In the genomic region with DNA sequence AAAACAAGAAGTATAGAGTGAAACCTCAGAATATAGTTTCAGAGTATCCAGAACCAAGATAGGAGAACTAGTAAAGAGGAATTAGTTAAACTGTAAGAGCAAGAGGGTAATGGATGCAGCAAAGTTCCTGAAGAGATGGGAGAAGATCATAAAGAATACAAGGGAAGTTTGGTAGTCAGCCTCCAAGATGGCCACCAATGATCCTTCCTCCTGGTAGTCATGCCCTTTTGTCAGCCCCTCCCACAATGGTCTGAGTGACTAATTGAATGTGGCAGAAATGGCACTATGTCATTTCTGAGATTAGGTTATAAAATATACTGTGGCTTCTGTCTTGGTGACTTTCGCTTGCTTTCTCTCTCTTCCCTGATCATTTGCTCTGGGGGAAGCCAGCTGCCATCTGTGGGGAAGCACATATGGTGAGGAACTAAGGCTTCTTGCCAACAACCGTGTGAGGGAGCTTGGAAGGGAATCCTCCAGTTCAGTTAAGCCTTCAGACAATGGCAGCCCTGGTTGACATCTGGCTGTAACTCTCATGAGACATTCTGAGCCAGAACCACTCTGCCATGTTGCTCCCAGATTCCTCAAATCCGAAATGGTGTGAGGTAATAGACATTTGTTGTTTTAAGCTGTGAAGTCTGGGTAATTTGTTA, we compare ENCODE assay signal across 15 cellular contexts. TPM values are rescaled to one million over a fixed set of nuclear protein-coding genes. Genes with fewer than 3 reads are reported as not detected.
DNase-seq lines count a peak whose midpoint lies in the region; ATAC-seq and TF ChIP-seq lines count a peak whose summit lies in the region.
"Had no signal": no experiment of that assay in that cellular context is flagged by ENCODE, and none has a peak within 500 bp of the region (broad histone marks: within the 10 kb centered on the region; RNA-seq: fewer than 3 reads in every experiment).

No MANE protein-coding gene starts in this region.

- H3K27ac ChIP-seq in A673 (ENCODE audit: low read depth, low read length, poor library complexity, severe bottlenecking) (no peak overlapping the region), DND-41 (ENCODE audit: low read length) (no peak overlapping the region), right atrium auricular region (no peak overlapping the region), gastrocnemius medialis (no peak overlapping the region)
- H3K27ac ChIP-seq: ascending aorta, PC-9, right lobe of liver had no signal

- H3K27me3 ChIP-seq in A673 (replicated peaks; ENCODE audit: insufficient read depth, low read depth, low read length, poor library complexity) (no peaks in the 10 kb centered on the region), DND-41 (ENCODE audit: insufficient read depth, low read length, poor library complexity) (no peaks in the 10 kb centered on the region), right atrium auricular region (no peaks in the 10 kb centered on the region), gastrocnemius medialis (no peaks in the 10 kb centered on the region), HAP-1 (ENCODE audit: low read depth) (no peaks in the 10 kb centered on the region)
- H3K27me3 ChIP-seq: ascending aorta, right lobe of liver had no signal

- peaks cover 5% of the 10 kb centered on the region for H3K9me3 Mint-ChIP-seq in activated T-helper 17 cell treated with anti-CD3 and anti-CD28 coated beads, Interleukin-2, amount 50 U/mL, for 72 hours
- H3K9me3 Mint-ChIP-seq in activated CD4-positive, alpha-beta memory T cell treated with anti-CD3 and anti-CD28 coated beads for 36 hours = peaks cover 11% of the 10 kb centered on the region

- no peaks in the 10 kb centered on the region for H3K9me3 ChIP-seq in A673 (ENCODE audit: low read depth, low read length, poor library complexity, severe bottlenecking)
- H3K9me3 ChIP-seq in DND-41 (ENCODE audit: insufficient read depth, low read length, severe bottlenecking) = peaks cover 3% of the 10 kb centered on the region
- H3K9me3 ChIP-seq in right atrium auricular region = no peaks in the 10 kb centered on the region
- H3K9me3 ChIP-seq in gastrocnemius medialis = no peaks in the 10 kb centered on the region
- no peaks in the 10 kb centered on the region for H3K9me3 ChIP-seq in HAP-1
- H3K9me3 ChIP-seq: ascending aorta, right lobe of liver had no signal

- no peak overlapping the region for H3K27ac Mint-ChIP-seq in activated T-helper 17 cell treated with anti-CD3 and anti-CD28 coated beads, Interleukin-2, amount 50 U/mL, for 72 hours
- no peak overlapping the region for H3K27ac Mint-ChIP-seq in activated CD4-positive, alpha-beta memory T cell treated with anti-CD3 and anti-CD28 coated beads for 36 hours

- H3K36me3 ChIP-seq in A673 (ENCODE audit: insufficient read depth, low read length, poor library complexity, severe bottlenecking) (no peaks in the 10 kb centered on the region), DND-41 (ENCODE audit: insufficient read depth, low read length) (no peaks in the 10 kb centered on the region), right atrium auricular region (no peaks in the 10 kb centered on the region), gastrocnemius medialis (no peaks in the 10 kb centered on the region), HAP-1 (replicated peaks) (no peaks in the 10 kb centered on the region)
- H3K36me3 ChIP-seq: ascending aorta, right lobe of liver had no signal

- BruUV-seq in A673 (replicated peaks; lab: Mats Ljungman, UMichigan) = no TSS peak

- CTCF ChIA-PET in A673 (lab: Charles Lee) = no interaction called here
- CTCF ChIA-PET in activated CD4-positive, alpha-beta memory T cell treated with anti-CD3 and anti-CD28 coated beads for 36 hours (lab: Charles Lee) = no interaction called here

- no peak for TF ChIP-seq CTCF in A673 (conservative IDR thresholded peaks at IDR 0.05; ENCODE audit: low read depth, low read length)
- no peak for TF ChIP-seq CTCF in DND-41 (IDR thresholded peaks at IDR 0.05; ENCODE audit: borderline replicate concordance, extremely low read depth, low read length, poor library complexity, severe bottlenecking)
- TF ChIP-seq CTCF in right atrium auricular region (IDR thresholded peaks at IDR 0.05) = no peak
- no peak for TF ChIP-seq CTCF in gastrocnemius medialis (IDR thresholded peaks at IDR 0.05 in 4 of 5, conservative IDR thresholded peaks at IDR 0.05 in 1 of 5)

- peaks cover 1% of the 10 kb centered on the region for H3K4me1 Mint-ChIP-seq in activated T-helper 17 cell treated with anti-CD3 and anti-CD28 coated beads, Interleukin-2, amount 50 U/mL, for 72 hours
- no peaks in the 10 kb centered on the region for H3K4me1 Mint-ChIP-seq in activated CD4-positive, alpha-beta memory T cell treated with anti-CD3 and anti-CD28 coated beads for 36 hours (ENCODE audit: low read depth)

- no peaks in the 10 kb centered on the region for H3K79me2 ChIP-seq in DND-41 (ENCODE audit: insufficient read depth, low read length)

- H3K27me3 Mint-ChIP-seq in activated T-helper 17 cell treated with anti-CD3 and anti-CD28 coated beads, Interleukin-2, amount 50 U/mL, for 72 hours = no peaks in the 10 kb centered on the region
- no peaks in the 10 kb centered on the region for H3K27me3 Mint-ChIP-seq in activated CD4-positive, alpha-beta memory T cell treated with anti-CD3 and anti-CD28 coated beads for 36 hours

- no peak overlapping the region for H3K4me2 ChIP-seq in DND-41 (ENCODE audit: insufficient read depth, low read length)
- H3K4me2 ChIP-seq: PC-9 had no signal

- H3K4me1 ChIP-seq in A673 (ENCODE audit: insufficient read depth, low read length, poor library complexity, severe bottlenecking) (no peaks in the 10 kb centered on the region), DND-41 (ENCODE audit: insufficient read depth, low read length) (no peaks in the 10 kb centered on the region), right atrium auricular region (no peaks in the 10 kb centered on the region), gastrocnemius medialis (no peaks in the 10 kb centered on the region), HAP-1 (no peaks in the 10 kb centered on the region)
- H3K4me1 ChIP-seq: ascending aorta, right lobe of liver had no signal

- H3K4me3 ChIP-seq in A673 (ENCODE audit: low read depth, low read length, poor library complexity, severe bottlenecking) = no peak overlapping the region
- H3K4me3 ChIP-seq in DND-41 (ENCODE audit: low read depth in 1 of 2, low read length in 2 of 2) = no peak overlapping the region
- no peak overlapping the region for H3K4me3 ChIP-seq in right atrium auricular region
- no peak overlapping the region for H3K4me3 ChIP-seq in gastrocnemius medialis
- H3K4me3 ChIP-seq in HAP-1 = no peak overlapping the region
- H3K4me3 ChIP-seq: ascending aorta, PC-9, right lobe of liver had no signal

- TF ChIP-seq POLR2A in gastrocnemius medialis (IDR thresholded peaks at IDR 0.05) = no peak

- H2AFZ ChIP-seq in DND-41 (ENCODE audit: low read depth, low read length) = 0 out of 2 replicates have a peak overlapping the region, but pooled peaks have one; percentile 54
- H2AFZ ChIP-seq: PC-9 had no signal

- no peaks in the 10 kb centered on the region for H4K20me1 ChIP-seq in DND-41 (ENCODE audit: insufficient read depth, low read length)

- no peak overlapping the region for H3K9ac ChIP-seq in DND-41 (ENCODE audit: low read depth, low read length)

- DNase-seq in A673 (ENCODE audit: low spot score) = peak; percentile 21
- DNase-seq in DND-41 = no peak
- peak; percentile 98 for DNase-seq in NCI-H2171 treated with DMSO at 0.1 percent for 48 hours (lab: John Stamatoyannopoulos, UW)
- DNase-seq in right atrium auricular region (ENCODE audit: low spot score) = no peak
- no peak for DNase-seq in gastrocnemius medialis
- DNase-seq in HAP-1 (ENCODE audit: low spot score in 2 of 2) = no peak
- no peak for DNase-seq in activated CD4-positive, alpha-beta memory T cell treated with anti-CD3 and anti-CD28 coated beads for 36 hours
- DNase-seq: activated effector memory CD4-positive, alpha-beta T cell treated with anti-CD3 and anti-CD28 coated beads, Interleukin-2, amount 50 U/mL, for 16 hours; AML-193; mesenchymal stem cell; PC-9; right lobe of liver; stimulated activated CD4-positive, alpha-beta T cell treated with anti-CD3 and anti-CD28 coated beads, Interleukin-2, amount 100 ng/mL, for 24 hours had no signal

- intact Hi-C loops in A673 (cut with micrococcal nuclease; ENCODE audit: unreplicated experiment) = no loop called here
- intact Hi-C loops in gastrocnemius medialis (cut with DNase I; ENCODE audit: low total_unique reads) = no loop called here
- intact Hi-C loops in activated CD4-positive, alpha-beta memory T cell treated with anti-CD3 and anti-CD28 coated beads for 36 hours (cut with micrococcal nuclease) = no loop called here

- H3K4me3 Mint-ChIP-seq in activated T-helper 17 cell treated with anti-CD3 and anti-CD28 coated beads, Interleukin-2, amount 50 U/mL, for 72 hours = no peak overlapping the region
- H3K4me3 Mint-ChIP-seq in activated CD4-positive, alpha-beta memory T cell treated with anti-CD3 and anti-CD28 coated beads for 36 hours = no peak overlapping the region

- POLR2A ChIA-PET in A673 (lab: Charles Lee; ENCODE audit: low non-redundant PET) = interaction anchor here (0.6 kb wide), 1 partner anchor 143 kb away, joined by 3 read pairs; no protein-coding TSS in a partner anchor
- POLR2A ChIA-PET in activated CD4-positive, alpha-beta memory T cell treated with anti-CD3 and anti-CD28 coated beads for 36 hours (lab: Charles Lee) = no interaction called here

- in situ Hi-C loops in gastrocnemius medialis (cut with MboI; ENCODE audit: low sequenced_read_pairs in 4 of 4) = no loop called here
- in situ Hi-C loops in HAP-1 (cut with MboI; ENCODE audit: low sequenced_read_pairs) = no loop called here

- ATAC-seq in DND-41 (ENCODE audit: insufficient read depth, low read depth) = no peak
- ATAC-seq in activated T-helper 17 cell treated with anti-CD3 and anti-CD28 coated beads, Interleukin-2, amount 50 U/mL, for 72 hours (replicated peaks) = peak; percentile 40
- no peak for ATAC-seq in gastrocnemius medialis
- ATAC-seq: right lobe of liver had no signal

- no peaks in the 10 kb centered on the region for H3K36me3 Mint-ChIP-seq in activated T-helper 17 cell treated with anti-CD3 and anti-CD28 coated beads, Interleukin-2, amount 50 U/mL, for 72 hours (ENCODE audit: low read depth)
- H3K36me3 Mint-ChIP-seq in activated CD4-positive, alpha-beta memory T cell treated with anti-CD3 and anti-CD28 coated beads for 36 hours = no peaks in the 10 kb centered on the region

RNA-seq across cellular contexts. Expression of a gene that starts 55.3 kb away (rescaled TPM):
- total RNA-seq in A673 (2021) (15.8 and 17.9 TPM in 2 replicates), right atrium auricular region (10 to 100 TPM; 10.4 to 17.8 TPM), gastrocnemius medialis (10 to 100 TPM; 14.9 to 27.2 (median 18.6) TPM)
- 1 to 10 TPM; 5.7 to 7.7 TPM for total RNA-seq in activated T-helper 17 cell treated with anti-CD3 and anti-CD28 coated beads, Interleukin-2, amount 50 U/mL, for 72 hours
- 1 to 10 TPM; 3.2 to 4.7 TPM for total RNA-seq in activated CD4-positive, alpha-beta memory T cell treated with anti-CD3 and anti-CD28 coated beads for 36 hours

Comparison
In these comparisons a context has a peak if more than half of its experiments do, and no peak if none do; other contexts are left out.
1. DNase-seq: peak in A673 (single experiment) and NCI-H2171 treated with DMSO at 0.1 percent for 48 hours (single experiment); none in DND-41 (single experiment), right atrium auricular region (single experiment), gastrocnemius medialis (0 of 2), HAP-1 (0 of 2) and activated CD4-positive, alpha-beta memory T cell treated with anti-CD3 and anti-CD28 coated beads for 36 hours (single experiment).